Comparison of ENCODE assay signal across 1 cellular context in the genomic region with DNA sequence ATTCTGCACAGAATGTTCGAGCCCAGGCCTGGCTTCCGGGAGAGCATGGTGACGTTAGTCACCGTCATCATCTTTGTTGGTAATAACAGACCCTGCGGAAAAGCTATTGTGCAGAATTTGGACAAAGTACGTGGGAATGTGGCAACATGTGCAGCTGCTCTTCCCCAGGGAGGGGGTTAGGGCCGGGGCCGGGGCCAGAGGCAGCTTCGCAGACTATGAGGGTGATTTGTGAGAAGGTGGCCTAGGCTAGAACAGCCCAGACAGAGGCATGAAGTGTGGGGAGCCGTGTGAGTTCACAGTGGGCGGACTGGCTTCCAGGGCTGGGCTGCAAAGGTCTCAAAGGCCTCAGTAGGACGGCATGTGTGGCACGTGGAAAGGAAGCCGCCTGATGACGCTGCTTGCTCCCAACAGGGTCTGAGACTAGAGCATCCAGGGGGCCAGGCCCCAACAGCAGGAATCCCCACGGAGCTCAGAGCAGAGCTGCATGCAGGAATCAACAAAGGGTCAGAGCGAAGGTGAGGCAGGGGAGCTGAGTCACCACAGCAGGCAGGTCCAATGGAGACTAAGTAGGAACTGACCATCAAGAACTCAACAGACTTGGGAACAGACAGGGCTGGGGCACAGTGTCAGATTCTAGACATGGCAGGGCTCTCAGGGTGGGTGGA.
TF ChIP-seq lines count a peak whose summit lies in the region.

No MANE protein-coding gene starts in this region.

TF ChIP-seq in HepG2, 621 proteins besides CTCF, POLR2A, EP300 and RAD21 (continued from another document):
- TF ChIP-seq, protein P1, sequence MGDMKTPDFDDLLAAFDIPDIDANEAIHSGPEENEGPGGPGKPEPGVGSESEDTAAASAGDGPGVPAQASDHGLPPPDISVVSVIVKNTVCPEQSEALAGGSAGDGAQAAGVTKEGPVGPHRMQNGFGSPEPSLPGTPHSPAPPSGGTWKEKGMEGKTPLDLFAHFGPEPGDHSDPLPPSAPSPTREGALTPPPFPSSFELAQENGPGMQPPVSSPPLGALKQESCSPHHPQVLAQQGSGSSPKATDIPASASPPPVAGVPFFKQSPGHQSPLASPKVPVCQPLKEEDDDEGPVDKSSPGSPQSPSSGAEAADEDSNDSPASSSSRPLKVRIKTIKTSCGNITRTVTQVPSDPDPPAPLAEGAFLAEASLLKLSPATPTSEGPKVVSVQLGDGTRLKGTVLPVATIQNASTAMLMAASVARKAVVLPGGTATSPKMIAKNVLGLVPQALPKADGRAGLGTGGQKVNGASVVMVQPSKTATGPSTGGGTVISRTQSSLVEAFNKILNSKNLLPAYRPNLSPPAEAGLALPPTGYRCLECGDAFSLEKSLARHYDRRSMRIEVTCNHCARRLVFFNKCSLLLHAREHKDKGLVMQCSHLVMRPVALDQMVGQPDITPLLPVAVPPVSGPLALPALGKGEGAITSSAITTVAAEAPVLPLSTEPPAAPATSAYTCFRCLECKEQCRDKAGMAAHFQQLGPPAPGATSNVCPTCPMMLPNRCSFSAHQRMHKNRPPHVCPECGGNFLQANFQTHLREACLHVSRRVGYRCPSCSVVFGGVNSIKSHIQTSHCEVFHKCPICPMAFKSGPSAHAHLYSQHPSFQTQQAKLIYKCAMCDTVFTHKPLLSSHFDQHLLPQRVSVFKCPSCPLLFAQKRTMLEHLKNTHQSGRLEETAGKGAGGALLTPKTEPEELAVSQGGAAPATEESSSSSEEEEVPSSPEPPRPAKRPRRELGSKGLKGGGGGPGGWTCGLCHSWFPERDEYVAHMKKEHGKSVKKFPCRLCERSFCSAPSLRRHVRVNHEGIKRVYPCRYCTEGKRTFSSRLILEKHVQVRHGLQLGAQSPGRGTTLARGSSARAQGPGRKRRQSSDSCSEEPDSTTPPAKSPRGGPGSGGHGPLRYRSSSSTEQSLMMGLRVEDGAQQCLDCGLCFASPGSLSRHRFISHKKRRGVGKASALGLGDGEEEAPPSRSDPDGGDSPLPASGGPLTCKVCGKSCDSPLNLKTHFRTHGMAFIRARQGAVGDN (CRISPR knock-in tag; IDR thresholded peaks at IDR 0.05) = peak; percentile 41
